ENCODE assay signal across 18 cellular contexts in the genomic region with DNA sequence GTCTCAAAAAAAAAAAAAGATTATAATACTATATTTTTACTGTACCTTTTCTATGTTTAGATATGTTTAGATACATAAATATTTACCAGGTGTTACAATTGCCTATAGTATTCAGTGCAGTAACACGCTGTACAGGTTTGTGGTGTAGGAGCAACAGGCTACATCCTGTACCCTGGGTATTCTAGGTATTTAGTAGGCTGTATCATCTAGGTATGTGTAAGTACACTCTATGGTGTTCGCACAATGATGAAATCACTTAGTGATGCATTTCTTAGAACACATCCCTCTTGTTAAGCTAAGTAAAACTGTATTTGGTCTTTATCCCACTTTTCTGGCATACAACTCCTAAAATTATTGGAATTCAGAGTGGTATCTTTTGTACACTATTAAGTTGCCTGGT.
DNase-seq lines count a peak whose midpoint lies in the region; ATAC-seq and TF ChIP-seq lines count a peak whose summit lies in the region.
"Had no signal": no experiment of that assay in that cellular context is flagged by ENCODE, and none has a peak within 500 bp of the region (broad histone marks: within the 10 kb centered on the region; RNA-seq: fewer than 3 reads in every experiment).

No MANE protein-coding gene starts in this region.

- peak; percentile 67 for DNase-seq in mammary epithelial cell
- no peak for DNase-seq in MCF 10A (ENCODE audit: unreplicated experiment)
- no peak for DNase-seq in activated CD8-positive, alpha-beta T cell treated with anti-CD3 and anti-CD28 coated beads, Interleukin-2, amount 10 ng/mL, durations not matched to agents 7 days and 5 days
- peak; percentile 58 for DNase-seq in epithelial cell of prostate (ENCODE audit: low read depth, low spot score)
- DNase-seq in stimulated activated effector memory CD8-positive, alpha-beta T cell treated with anti-CD3 and anti-CD28 coated beads, Interleukin-12 subunit alpha, Interleukin-12 subunit beta, amount 100 ng/mL, for 72 hours (ENCODE audit: low spot score in 2 of 2) = no peak
- no peak for DNase-seq in GM13977 (ENCODE audit: low spot score)
- DNase-seq in ACHN = no peak
- DNase-seq: BE2C; C1 segment of cervical spinal cord; CD4-positive, CD25-positive, alpha-beta regulatory T cell; CD8-positive, alpha-beta memory T cell; COR-L47; DMS 273 treated with DMSO at 0.1 percent for 48 hours; DMS53; DND-41; EL had no signal

- H3K4me1 Mint-ChIP-seq in MCF 10A (ENCODE audit: insufficient read depth, unreplicated experiment) = no peaks in the 10 kb centered on the region
- peaks cover 36% of the 10 kb centered on the region for H3K4me1 Mint-ChIP-seq in activated CD8-positive, alpha-beta T cell treated with anti-CD3 and anti-CD28 coated beads, Interleukin-2, amount 10 ng/mL, durations not matched to agents 7 days and 5 days (ENCODE audit: low read depth)
- H3K4me1 Mint-ChIP-seq in stimulated activated effector memory CD8-positive, alpha-beta T cell treated with anti-CD3 and anti-CD28 coated beads, Interleukin-12 subunit alpha, Interleukin-12 subunit beta, amount 100 ng/mL, for 72 hours = peaks cover 12% of the 10 kb centered on the region

- intact Hi-C loops in mammary epithelial cell (cut with micrococcal nuclease) (no loop called here), MCF 10A (cut with micrococcal nuclease) (no loop called here)

- WGBS in mammary epithelial cell (ENCODE audit: low coverage, missing lambda C conversion rate) = 87% methylated on average over 2 of the region's 2 CpGs

- in situ Hi-C loops in mammary epithelial cell (cut with MboI; ENCODE audit: low sequenced_read_pairs in 2 of 2) = no loop called here
- in situ Hi-C loops in GM13977 (cut with MboI; ENCODE audit: low pct_unique_long_range_greater_than_20kb, low sequenced_read_pairs, unreplicated experiment) = no loop called here
- in situ Hi-C loops in ACHN (cut with HindIII; ENCODE audit: low pct_ligation_motif_present, low pct_unique_long_range_greater_than_20kb, low sequenced_read_pairs) = no loop called here

- no peak overlapping the region for H3K4me2 ChIP-seq in mammary epithelial cell (ENCODE audit: insufficient read depth, low read depth, low read length)

- dilution Hi-C loops in mammary epithelial cell (cut with HindIII; ENCODE audit: low sequenced_read_pairs) = no loop called here

- no peak for ATAC-seq in activated CD8-positive, alpha-beta T cell treated with anti-CD3 and anti-CD28 coated beads, Interleukin-2, amount 10 ng/mL, durations not matched to agents 7 days and 5 days
- peak; percentile 49 for ATAC-seq in stimulated activated effector memory CD8-positive, alpha-beta T cell treated with anti-CD3 and anti-CD28 coated beads, Interleukin-12 subunit alpha, Interleukin-12 subunit beta, amount 100 ng/mL, for 72 hours

- H3K27me3 ChIP-seq in mammary epithelial cell (ENCODE audit: insufficient read depth, low read length) = no peaks in the 10 kb centered on the region
- H3K27me3 ChIP-seq: BE2C had no signal

- BruUV-seq in mammary epithelial cell (replicated peaks; lab: Mats Ljungman, UMichigan) = no TSS peak
- no TSS peak for BruUV-seq in MCF 10A (replicated peaks; lab: Mats Ljungman, UMichigan)

- no peak overlapping the region for H3K27ac Mint-ChIP-seq in MCF 10A (ENCODE audit: low read depth, unreplicated experiment)
- H3K27ac Mint-ChIP-seq in activated CD8-positive, alpha-beta T cell treated with anti-CD3 and anti-CD28 coated beads, Interleukin-2, amount 10 ng/mL, durations not matched to agents 7 days and 5 days = peak overlapping the region; percentile 34
- H3K27ac Mint-ChIP-seq in stimulated activated effector memory CD8-positive, alpha-beta T cell treated with anti-CD3 and anti-CD28 coated beads, Interleukin-12 subunit alpha, Interleukin-12 subunit beta, amount 100 ng/mL, for 72 hours = no peak overlapping the region
- H3K27ac Mint-ChIP-seq: CD4-positive, CD25-positive, alpha-beta regulatory T cell had no signal

- no peaks in the 10 kb centered on the region for H3K9me3 ChIP-seq in mammary epithelial cell (replicated peaks; ENCODE audit: insufficient read depth, low read length)
- H3K9me3 ChIP-seq: BE2C had no signal

- H3K36me3 ChIP-seq in mammary epithelial cell (ENCODE audit: insufficient read depth, low read length) = no peaks in the 10 kb centered on the region
- H3K36me3 ChIP-seq: BE2C, HAP-1 had no signal

- H2AFZ ChIP-seq in mammary epithelial cell (ENCODE audit: low read depth, low read length) = no peak overlapping the region

- no peaks in the 10 kb centered on the region for H3K79me2 ChIP-seq in mammary epithelial cell (ENCODE audit: insufficient read depth, low read length)

- H3K4me3 ChIP-seq in mammary epithelial cell (replicated peaks in 1 of 3; ENCODE audit: insufficient read depth in 1 of 3, low read depth in 2 of 3, low read length in 3 of 3) = no peak overlapping the region
- H3K4me3 ChIP-seq: HAP-1 had no signal

- H3K4me3 Mint-ChIP-seq in MCF 10A (ENCODE audit: unreplicated experiment) = no peak overlapping the region
- H3K4me3 Mint-ChIP-seq in activated CD8-positive, alpha-beta T cell treated with anti-CD3 and anti-CD28 coated beads, Interleukin-2, amount 10 ng/mL, durations not matched to agents 7 days and 5 days = no peak overlapping the region
- no peak overlapping the region for H3K4me3 Mint-ChIP-seq in stimulated activated effector memory CD8-positive, alpha-beta T cell treated with anti-CD3 and anti-CD28 coated beads, Interleukin-12 subunit alpha, Interleukin-12 subunit beta, amount 100 ng/mL, for 72 hours
- H3K4me3 Mint-ChIP-seq: CD4-positive, CD25-positive, alpha-beta regulatory T cell; CD8-positive, alpha-beta memory T cell had no signal

- H3K9me3 Mint-ChIP-seq in MCF 10A (ENCODE audit: unreplicated experiment) = no peaks in the 10 kb centered on the region
- H3K9me3 Mint-ChIP-seq in activated CD8-positive, alpha-beta T cell treated with anti-CD3 and anti-CD28 coated beads, Interleukin-2, amount 10 ng/mL, durations not matched to agents 7 days and 5 days (ENCODE audit: insufficient read depth) = no peaks in the 10 kb centered on the region
- no peaks in the 10 kb centered on the region for H3K9me3 Mint-ChIP-seq in stimulated activated effector memory CD8-positive, alpha-beta T cell treated with anti-CD3 and anti-CD28 coated beads, Interleukin-12 subunit alpha, Interleukin-12 subunit beta, amount 100 ng/mL, for 72 hours
- H3K9me3 Mint-ChIP-seq: CD8-positive, alpha-beta memory T cell had no signal

- no peaks in the 10 kb centered on the region for H3K4me1 ChIP-seq in mammary epithelial cell (ENCODE audit: insufficient read depth, low read length)
- H3K4me1 ChIP-seq: BE2C had no signal

- no peak overlapping the region for H3K9ac ChIP-seq in mammary epithelial cell (ENCODE audit: insufficient read depth, low read length)

- CTCF ChIA-PET in mammary epithelial cell (lab: Charles Lee; ENCODE audit: low non-redundant PET) = no interaction called here
- CTCF ChIA-PET in MCF 10A (lab: Yijun Ruan, JAX) = interaction anchor here (0.5 to 0.6 kb wide), 2 partner anchors 20 to 25 kb away, joined by 3 to 4 read pairs; no protein-coding TSS in a partner anchor
- CTCF ChIA-PET in activated CD8-positive, alpha-beta T cell treated with anti-CD3 and anti-CD28 coated beads, Interleukin-2, amount 10 ng/mL, durations not matched to agents 7 days and 5 days (lab: Charles Lee) = no interaction called here

- H3K27me3 Mint-ChIP-seq in MCF 10A (ENCODE audit: insufficient read depth, unreplicated experiment) = no peaks in the 10 kb centered on the region
- H3K27me3 Mint-ChIP-seq in activated CD8-positive, alpha-beta T cell treated with anti-CD3 and anti-CD28 coated beads, Interleukin-2, amount 10 ng/mL, durations not matched to agents 7 days and 5 days (ENCODE audit: low read depth) = peaks cover 4% of the 10 kb centered on the region
- H3K27me3 Mint-ChIP-seq: CD4-positive, CD25-positive, alpha-beta regulatory T cell had no signal

- POLR2A ChIA-PET in MCF 10A (lab: Yijun Ruan, JAX) = no interaction called here
- POLR2A ChIA-PET in activated CD8-positive, alpha-beta T cell treated with anti-CD3 and anti-CD28 coated beads, Interleukin-2, amount 10 ng/mL, durations not matched to agents 7 days and 5 days (lab: Charles Lee) = no interaction called here

- no peaks in the 10 kb centered on the region for H4K20me1 ChIP-seq in mammary epithelial cell (ENCODE audit: insufficient read depth, low read length)

- no peaks in the 10 kb centered on the region for H3K36me3 Mint-ChIP-seq in MCF 10A (ENCODE audit: insufficient read depth, unreplicated experiment)
- H3K36me3 Mint-ChIP-seq in activated CD8-positive, alpha-beta T cell treated with anti-CD3 and anti-CD28 coated beads, Interleukin-2, amount 10 ng/mL, durations not matched to agents 7 days and 5 days (ENCODE audit: low read depth) = peaks cover 6% of the 10 kb centered on the region
- H3K36me3 Mint-ChIP-seq in stimulated activated effector memory CD8-positive, alpha-beta T cell treated with anti-CD3 and anti-CD28 coated beads, Interleukin-12 subunit alpha, Interleukin-12 subunit beta, amount 100 ng/mL, for 72 hours = no peaks in the 10 kb centered on the region
- H3K36me3 Mint-ChIP-seq: CD4-positive, CD25-positive, alpha-beta regulatory T cell; CD8-positive, alpha-beta memory T cell had no signal

- H3K27ac ChIP-seq in mammary epithelial cell (ENCODE audit: insufficient read depth, low read depth, low read length) (no peak overlapping the region), epithelial cell of prostate (no peak overlapping the region)
- H3K27ac ChIP-seq: HL-60 had no signal

- no peak for TF ChIP-seq CTCF in mammary epithelial cell (conservative IDR thresholded peaks at IDR 0.05 in 1 of 2, IDR thresholded peaks at IDR 0.05 in 1 of 2; ENCODE audit: extremely low read depth in 1 of 2, insufficient read depth in 1 of 2, low read depth in 1 of 2, low read length in 2 of 2)
- TF ChIP-seq CTCF in MCF 10A (IDR thresholded peaks at IDR 0.05; ENCODE audit: unreplicated experiment) = no peak
- no peak for TF ChIP-seq CTCF in GM13977 (IDR thresholded peaks at IDR 0.05; ENCODE audit: extremely low read depth, insufficient read depth, missing control alignments)

Comparison
In these comparisons a context has a peak if more than half of its experiments do, and no peak if none do; other contexts are left out.
1. DNase-seq: peak in mammary epithelial cell (single experiment) and epithelial cell of prostate (single experiment); none in MCF 10A (single experiment), activated CD8-positive, alpha-beta T cell treated with anti-CD3 and anti-CD28 coated beads, Interleukin-2, amount 10 ng/mL, durations not matched to agents 7 days and 5 days (single experiment), stimulated activated effector memory CD8-positive, alpha-beta T cell treated with anti-CD3 and anti-CD28 coated beads, Interleukin-12 subunit alpha, Interleukin-12 subunit beta, amount 100 ng/mL, for 72 hours (0 of 2), GM13977 (single experiment) and ACHN (single experiment).